Comparison of ENCODE assay signal across 33 cellular contexts in genomic region chr20:10133532-10133931, GRCh38.
"Had no signal": no experiment of that assay in that cellular context is flagged by ENCODE, and none has a peak within 500 bp of the region (broad histone marks: within the 10 kb centered on the region; RNA-seq: fewer than 3 reads in every experiment).

No MANE protein-coding gene starts in this region.

- H3K36me3 Mint-ChIP-seq: activated naive CD4-positive, alpha-beta T cell treated with anti-CD3 and anti-CD28 coated beads, Interleukin-2, amount 50 U/mL, for 24 hours; activated naive CD8-positive, alpha-beta T cell treated with anti-CD3 and anti-CD28 coated beads for 36 hours had no signal

- H3K36me3 ChIP-seq: adrenal gland, esophagus muscularis mucosa, gastrocnemius medialis, heart left ventricle, WERI-Rb-1 had no signal

- H3K9me3 ChIP-seq: adrenal gland, body of pancreas, esophagus muscularis mucosa, gastrocnemius medialis, heart left ventricle had no signal

- H3K27ac ChIP-seq: adrenal gland, body of pancreas, esophagus muscularis mucosa, foreskin keratinocyte, gastrocnemius medialis, heart left ventricle, WERI-Rb-1 had no signal

- H3K9me3 Mint-ChIP-seq: activated B cell treated with CpG ODN at 0.5 μM for 24 hours; activated CD8-positive, alpha-beta T cell treated with anti-CD3 and anti-CD28 coated beads for 36 hours; activated naive CD4-positive, alpha-beta T cell treated with anti-CD3 and anti-CD28 coated beads for 36 hours; activated naive CD4-positive, alpha-beta T cell treated with anti-CD3 and anti-CD28 coated beads, Interleukin-2, amount 50 U/mL, for 24 hours; activated naive CD8-positive, alpha-beta T cell treated with anti-CD3 and anti-CD28 coated beads for 36 hours; activated naive CD8-positive, alpha-beta T cell treated with anti-CD3 and anti-CD28 coated beads, Interleukin-2, amount 50 U/mL, for 24 hours; activated T-cell treated with anti-CD3 and anti-CD28 coated beads, Interleukin-2, amount 50 U/mL, for 4 hours; activated T-helper 2 cell treated with anti-CD3 and anti-CD28 coated beads, Interferon-gamma antibody, Interleukin-2, Interleukin-4, amounts not matched to agents 10 μg/mL and 5 μg/mL and 100 μg/mL, durations not matched to agents 14 hours and 24 hours and 36 hours; effector memory CD8-positive, alpha-beta T cell; T-helper 2 cell treated with Interferon-gamma antibody and Interleukin-4, amounts not matched to agents 5 μg/mL and 100 μg/mL, for 36 hours had no signal

- H3K4me1 ChIP-seq: adrenal gland, foreskin keratinocyte, gastrocnemius medialis had no signal

- H3K4me3 ChIP-seq: adrenal gland, body of pancreas, esophagus muscularis mucosa, gastrocnemius medialis, heart left ventricle had no signal

- H3K27ac Mint-ChIP-seq: activated CD8-positive, alpha-beta T cell treated with anti-CD3 and anti-CD28 coated beads for 36 hours; activated naive CD4-positive, alpha-beta T cell treated with anti-CD3 and anti-CD28 coated beads for 36 hours; activated naive CD4-positive, alpha-beta T cell treated with anti-CD3 and anti-CD28 coated beads, Interleukin-2, amount 50 U/mL, for 24 hours; activated naive CD8-positive, alpha-beta T cell treated with anti-CD3 and anti-CD28 coated beads for 36 hours; activated naive CD8-positive, alpha-beta T cell treated with anti-CD3 and anti-CD28 coated beads, Interleukin-2, amount 50 U/mL, for 24 hours; activated T-helper 2 cell treated with anti-CD3 and anti-CD28 coated beads, Interferon-gamma antibody, Interleukin-2, Interleukin-4, amounts not matched to agents 10 μg/mL and 5 μg/mL and 100 μg/mL, durations not matched to agents 14 hours and 24 hours and 36 hours; effector memory CD8-positive, alpha-beta T cell; T-helper 17 cell; T-helper 2 cell treated with Interferon-gamma antibody and Interleukin-4, amounts not matched to agents 5 μg/mL and 100 μg/mL, for 36 hours had no signal

- H3K27me3 ChIP-seq: body of pancreas, esophagus muscularis mucosa, gastrocnemius medialis, heart left ventricle had no signal

- ATAC-seq: activated CD4-positive, CD25-positive, alpha-beta regulatory T cell treated with anti-CD3 and anti-CD28 coated beads, Interleukin-2, amount 50 U/mL, for 24 hours; activated CD8-positive, alpha-beta T cell treated with anti-CD3 and anti-CD28 coated beads for 36 hours; activated naive CD8-positive, alpha-beta T cell treated with anti-CD3 and anti-CD28 coated beads, Interleukin-2, amount 50 U/mL, for 24 hours; activated T-cell treated with anti-CD3 and anti-CD28 coated beads, Interleukin-2, amount 50 U/mL, for 4 hours; body of pancreas; effector memory CD8-positive, alpha-beta T cell; foreskin keratinocyte; gastrocnemius medialis; heart left ventricle; T-helper 17 cell had no signal

- H3K4me3 Mint-ChIP-seq: activated B cell treated with CpG ODN at 0.5 μM for 24 hours; activated CD8-positive, alpha-beta T cell treated with anti-CD3 and anti-CD28 coated beads for 36 hours; activated naive CD4-positive, alpha-beta T cell treated with anti-CD3 and anti-CD28 coated beads for 36 hours; activated naive CD4-positive, alpha-beta T cell treated with anti-CD3 and anti-CD28 coated beads, Interleukin-2, amount 50 U/mL, for 24 hours; activated naive CD8-positive, alpha-beta T cell treated with anti-CD3 and anti-CD28 coated beads for 36 hours; activated naive CD8-positive, alpha-beta T cell treated with anti-CD3 and anti-CD28 coated beads, Interleukin-2, amount 50 U/mL, for 24 hours; activated T-cell treated with anti-CD3 and anti-CD28 coated beads, Interleukin-2, amount 50 U/mL, for 4 hours; effector memory CD8-positive, alpha-beta T cell; T-helper 17 cell; T-helper 2 cell treated with Interferon-gamma antibody and Interleukin-4, amounts not matched to agents 5 μg/mL and 100 μg/mL, for 36 hours had no signal

- FAIRE-seq: colon had no signal

- H3K27me3 Mint-ChIP-seq: activated B cell treated with CpG ODN at 0.5 μM for 24 hours had no signal

- H3K4me1 Mint-ChIP-seq: activated B cell treated with CpG ODN at 0.5 μM for 24 hours; activated naive CD4-positive, alpha-beta T cell treated with anti-CD3 and anti-CD28 coated beads, Interleukin-2, amount 50 U/mL, for 24 hours; activated naive CD8-positive, alpha-beta T cell treated with anti-CD3 and anti-CD28 coated beads for 36 hours; activated naive CD8-positive, alpha-beta T cell treated with anti-CD3 and anti-CD28 coated beads, Interleukin-2, amount 50 U/mL, for 24 hours; T-helper 17 cell had no signal

- DNase-seq: activated B cell treated with CpG ODN at 0.5 μM for 24 hours; activated CD4-positive, alpha-beta T cell treated with anti-CD3 and anti-CD28 coated beads for 48 hours; activated CD4-positive, alpha-beta T cell treated with anti-CD3 and anti-CD28 coated beads, Interleukin-2, amount 50 U/mL, for 1 hour; activated CD4-positive, alpha-beta T cell treated with anti-CD3 and anti-CD28 coated beads, Interleukin-2, amount 50 U/mL, for 48 hours; activated CD8-positive, alpha-beta memory T cell treated with anti-CD3 and anti-CD28 coated beads for 24 hours; activated CD8-positive, alpha-beta T cell treated with anti-CD3 and anti-CD28 coated beads for 36 hours; activated effector memory CD4-positive, alpha-beta T cell treated with anti-CD3 and anti-CD28 coated beads, Interleukin-2, amount 50 U/mL, for 16 hours; activated naive CD4-positive, alpha-beta T cell treated with anti-CD3 and anti-CD28 coated beads for 36 hours; activated naive CD8-positive, alpha-beta T cell treated with anti-CD3 and anti-CD28 coated beads for 36 hours; activated naive CD8-positive, alpha-beta T cell treated with anti-CD3 and anti-CD28 coated beads, Interleukin-2, amount 50 U/mL, for 24 hours; activated T-cell treated with anti-CD3 and anti-CD28 coated beads, Interleukin-2, amount 50 U/mL, for 4 hours; adrenal gland; amygdala; aorta; body of pancreas; cortex of kidney; dermis blood vessel endothelial cell; effector CD4-positive, alpha-beta T cell; effector memory CD8-positive, alpha-beta T cell; erythroblast; foreskin keratinocyte; gastrocnemius medialis; glutamatergic neuron; heart left ventricle; T-helper 17 cell; T1000; WERI-Rb-1 had no signal
